In the genomic region with DNA sequence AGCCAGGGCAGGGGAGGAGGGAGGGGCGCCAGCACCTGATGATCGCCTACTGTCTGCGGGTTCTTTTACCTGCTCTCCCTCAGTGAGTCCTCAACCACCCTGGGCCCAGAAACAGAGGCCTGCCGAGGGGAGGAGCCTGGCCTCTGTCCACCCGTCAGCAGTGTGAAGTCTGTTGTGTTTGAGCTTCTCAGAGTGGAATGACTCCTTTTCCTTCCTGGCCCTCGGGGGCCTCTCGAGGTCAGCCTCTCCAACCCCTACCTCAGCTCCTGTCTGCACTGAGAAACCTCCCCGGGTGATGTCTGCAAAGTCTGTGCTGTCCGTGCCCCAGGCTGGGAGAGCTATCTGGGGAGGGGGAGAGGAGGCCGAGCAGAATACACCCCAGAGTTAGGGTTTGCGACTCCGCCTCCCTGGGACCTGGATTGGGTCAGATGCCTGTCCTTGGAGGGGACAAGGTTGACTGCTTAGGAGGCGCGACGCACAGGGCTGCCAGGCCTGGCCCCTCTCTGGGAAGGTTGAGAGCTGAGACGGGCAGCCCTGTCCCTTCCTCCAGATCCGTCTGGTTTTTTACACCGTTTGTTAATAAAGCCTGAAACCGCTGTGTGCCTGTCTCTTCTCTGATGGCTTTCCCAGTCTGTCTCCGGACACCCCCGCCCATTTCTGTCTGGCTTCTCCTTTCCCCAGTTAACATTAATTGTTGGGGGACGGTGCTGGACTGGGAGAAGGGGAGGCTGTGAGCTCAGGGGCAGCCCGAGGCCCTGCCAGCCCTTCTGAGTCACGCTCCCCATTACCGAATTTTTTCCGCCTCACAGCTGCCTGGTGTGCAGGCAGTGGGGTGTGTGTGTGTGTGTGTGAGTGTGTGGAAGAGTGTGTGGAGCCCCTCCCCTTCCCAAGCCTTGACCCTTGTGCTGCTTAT, we compare ENCODE assay signal across 8 cellular contexts. TPM values are rescaled to one million over a fixed set of nuclear protein-coding genes. Genes with fewer than 3 reads are reported as not detected.
DNase-seq lines count a peak whose midpoint lies in the region; ATAC-seq, FAIRE-seq and TF ChIP-seq lines count a peak whose summit lies in the region.

No MANE protein-coding gene starts in this region.

- H3K36me3 ChIP-seq in SJSA1 (peaks cover 25% of the 10 kb centered on the region), kidney (ENCODE audit: control insufficient read depth in 1 of 2, insufficient read depth in 2 of 2, low read length in 2 of 2) (no peaks in the 10 kb centered on the region)

- H3K27me3 Mint-ChIP-seq in brain = peaks cover 6% of the 10 kb centered on the region

- no peak for TF ChIP-seq CTCF in brain (conservative IDR thresholded peaks at IDR 0.05)
- no peak for TF ChIP-seq CTCF in kidney (IDR thresholded peaks at IDR 0.05; ENCODE audit: borderline replicate concordance, extremely low read depth, insufficient read depth)

- no peaks in the 10 kb centered on the region for H3K36me3 Mint-ChIP-seq in brain

- FAIRE-seq in kidney (lab: Jason Lieb, UNC) = no peak
- no peak for FAIRE-seq in GM19239 (lab: Jason Lieb, UNC)

- intact Hi-C loops in kidney (cut with DNase I) = no loop called here

- peaks cover 41% of the 10 kb centered on the region for H3K4me1 Mint-ChIP-seq in brain

- peak overlapping the region; percentile 77 to 90 (median 81) for H3K4me3 Mint-ChIP-seq in brain

- no peaks in the 10 kb centered on the region; the same call in 1 of the 2 replicates for H3K9me3 ChIP-seq in SJSA1 (replicated peaks)
- H3K9me3 ChIP-seq in kidney (ENCODE audit: control insufficient read depth in 1 of 2, low read length in 2 of 2) = no peaks in the 10 kb centered on the region

- H3K27ac Mint-ChIP-seq in brain = peak overlapping the region; percentile 89 to 99 (median 97)

- H3K27ac ChIP-seq in SJSA1 (no peak overlapping the region), kidney (ENCODE audit: low read depth in 2 of 2, low read length in 2 of 2) (peak overlapping the region; percentile 59 to 68)

- H3K4me3 ChIP-seq in SJSA1 (no peak overlapping the region), kidney (ENCODE audit: low read length in 2 of 2) (no peak overlapping the region)

- ATAC-seq in HG03460 (IDR thresholded peaks at IDR 0.05; ENCODE audit: unreplicated experiment) (no peak), GM21515 (IDR thresholded peaks at IDR 0.05; ENCODE audit: unreplicated experiment) (no peak)

- no peaks in the 10 kb centered on the region for H3K9me3 Mint-ChIP-seq in brain

- H3K9ac ChIP-seq in kidney (ENCODE audit: low read length in 2 of 2) = peak overlapping the region in 1 of 2 donors; percentile 40

- DNase-seq in GM03348 (ENCODE audit: low spot score) (peak; percentile 92), SJSA1 (ENCODE audit: low read depth in 1 of 2, low spot score in 2 of 2) (peak; percentile 42 to 71), kidney (peak; percentile 92), GM19239 (ENCODE audit: insufficient read length, low spot score) (no peak)
- DNase-seq in stimulated activated CD4-positive, alpha-beta T cell treated with anti-CD3 and anti-CD28 coated beads, Interleukin-2, amount 100 ng/mL, for 48 hours = peak; percentile 52 to 54

- H3K27me3 ChIP-seq in SJSA1 (replicated peaks) = no peaks in the 10 kb centered on the region

- H3K4me1 ChIP-seq in SJSA1 (replicated peaks) (peaks cover 35% of the 10 kb centered on the region), kidney (ENCODE audit: control insufficient read depth in 1 of 2, insufficient read depth in 1 of 2, low read depth in 1 of 2, low read length in 2 of 2) (peaks cover 5 to 24% of the 10 kb centered on the region in 2 donors)

RNA-seq across cellular contexts. Expression of gene SSC5D, which starts 1.0 kb away (rescaled TPM):
- total RNA-seq in SJSA1 (2014; rRNA removed; shearing (Covaris generic)) = not detected in 2 replicates
- polyA plus RNA-seq in brain (ENCODE audit: insufficient read depth, low read depth, low replicate concordance) = 2.6 TPM
- total RNA-seq in kidney = 9.4 TPM
- polyA plus RNA-seq in kidney (ENCODE audit: insufficient read depth, low read depth, low replicate concordance) = 2.2 TPM

RNA-seq across cellular contexts. Expression of gene NAT14, which starts 2.2 kb away (rescaled TPM):
- total RNA-seq in SJSA1 (2014; rRNA removed; shearing (Covaris generic)) = 10.9 and 12.1 TPM in 2 replicates
- polyA plus RNA-seq in brain (ENCODE audit: insufficient read depth, low read depth, low replicate concordance) (95.6 TPM), kidney (ENCODE audit: insufficient read depth, low read depth, low replicate concordance) (45.0 TPM)
- total RNA-seq in kidney = 42.6 TPM

RNA-seq across cellular contexts. Expression of gene ZNF628, which starts 10.8 kb away (rescaled TPM):
- total RNA-seq in SJSA1 (2014; rRNA removed; shearing (Covaris generic)) = 1.1 and 4.1 TPM in 2 replicates
- polyA plus RNA-seq in brain (ENCODE audit: insufficient read depth, low read depth, low replicate concordance) (6.5 TPM), kidney (ENCODE audit: insufficient read depth, low read depth, low replicate concordance) (2.3 TPM)
- total RNA-seq in kidney = 12.0 TPM

RNA-seq across cellular contexts. Expression of gene C19orf85, which starts 22.7 kb away (rescaled TPM):
- total RNA-seq in SJSA1 (2014; rRNA removed; shearing (Covaris generic)) = not detected in 2 replicates
- polyA plus RNA-seq in brain (ENCODE audit: insufficient read depth, low read depth, low replicate concordance) (3.1 TPM), kidney (ENCODE audit: insufficient read depth, low read depth, low replicate concordance) (not detected)
- total RNA-seq in kidney = not detected

RNA-seq across cellular contexts. Expression of gene ISOC2, which starts 25.8 kb away (rescaled TPM):
- total RNA-seq in SJSA1 (2014; rRNA removed; shearing (Covaris generic)) = 71.7 and 97.3 TPM in 2 replicates
- polyA plus RNA-seq in brain (ENCODE audit: insufficient read depth, low read depth, low replicate concordance) = 43.8 TPM
- 45.9 TPM for total RNA-seq in kidney
- polyA plus RNA-seq in kidney (ENCODE audit: insufficient read depth, low read depth, low replicate concordance) = 326 TPM

Comparison
In these comparisons a context has a peak if more than half of its experiments do, and no peak if none do; other contexts are left out.
1. RNA of gene SSC5D, which starts 1.0 kb away (total RNA-seq): 9.4 TPM in kidney (single experiment); not detected in SJSA1; every median in the first group is over 10 times any median in the second.